In the genomic region with DNA sequence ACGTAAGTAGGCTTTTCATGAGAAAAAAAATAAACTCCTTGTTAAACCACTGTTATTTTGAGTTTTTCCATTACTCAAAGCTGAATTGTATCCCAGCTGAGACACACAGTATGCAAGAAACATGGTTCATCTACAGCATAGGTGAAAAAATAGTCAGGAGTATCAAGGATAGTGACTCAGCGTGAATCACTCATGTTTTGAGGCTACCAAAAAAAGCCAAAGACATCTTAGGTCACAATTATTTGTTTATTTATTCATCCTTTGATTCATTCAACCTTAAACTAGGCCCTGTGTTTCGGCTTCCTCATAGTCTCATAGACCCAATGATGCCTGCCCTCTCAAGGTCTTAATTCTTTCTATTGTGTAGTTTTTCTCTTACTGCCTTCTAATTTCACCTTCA, we compare ENCODE assay signal across 18 cellular contexts. TPM values are rescaled to one million over a fixed set of nuclear protein-coding genes. Genes with fewer than 3 reads are reported as not detected.
DNase-seq lines count a peak whose midpoint lies in the region; ATAC-seq, FAIRE-seq and TF ChIP-seq lines count a peak whose summit lies in the region.
"Had no signal": no experiment of that assay in that cellular context is flagged by ENCODE, and none has a peak within 500 bp of the region (broad histone marks: within the 10 kb centered on the region; RNA-seq: fewer than 3 reads in every experiment).

No MANE protein-coding gene starts in this region.

- no peak overlapping the region for H2AFZ ChIP-seq in K562 (ENCODE audit: low read depth, low read length)

- H3K4me2 ChIP-seq in K562 (ENCODE audit: insufficient read depth, low read length) = no peak overlapping the region

- H3K36me3 ChIP-seq in K562 (ENCODE audit: control insufficient read depth, insufficient read depth, low read length) = no peaks in the 10 kb centered on the region
- H3K36me3 ChIP-seq: colonic mucosa, gastrocnemius medialis had no signal

- H3K4me3 ChIP-seq in K562 = no peak overlapping the region
- H3K4me3 ChIP-seq: colonic mucosa, gastrocnemius medialis, GM12878 had no signal

- in situ Hi-C loops in K562 (cut with MboI) = no loop called here

- POLR2A ChIA-PET in K562 (lab: Yijun Ruan, JAX) = interaction anchor here (0.7 kb wide), 1 partner anchor 143 kb away, joined by 3 read pairs; no protein-coding TSS in a partner anchor

- no peaks in the 10 kb centered on the region for H3K27me3 ChIP-seq in K562 (ENCODE audit: control insufficient read depth in 2 of 2, insufficient read depth in 2 of 2, low read length in 2 of 2)
- H3K27me3 ChIP-seq: colonic mucosa, gastrocnemius medialis had no signal

- no peaks in the 10 kb centered on the region for H3K9me1 ChIP-seq in K562 (ENCODE audit: control insufficient read depth, insufficient read depth, low read length)

- H3K27ac ChIP-seq in K562 (ENCODE audit: extremely low read depth, low read depth, low read length) = no peak overlapping the region
- H3K27ac ChIP-seq: colonic mucosa, gastrocnemius medialis had no signal

- DNase-seq in Daoy (ENCODE audit: low read depth) (peak; percentile 74), HS-5 (ENCODE audit: low read depth) (peak; percentile 32), K562 (ENCODE audit: extremely low read depth in 1 of 4, low spot score in 3 of 4) (no peak), non-pigmented ciliary epithelial cell (ENCODE audit: low read depth) (peak; percentile 63), NCI-H510A treated with DMSO at 0.1 percent for 48 hours (lab: John Stamatoyannopoulos, UW) (no peak), NOMO-1 treated with dmso at 0.1 percent for 144 hours (lab: John Stamatoyannopoulos, UW; ENCODE audit: unreplicated experiment) (no peak), NOMO-1 (lab: John Stamatoyannopoulos, UW; ENCODE audit: unreplicated experiment in 2 of 2) (no peak)
- DNase-seq: activated effector memory CD4-positive, alpha-beta T cell treated with anti-CD3 and anti-CD28 coated beads, Interleukin-2, amount 50 U/mL, for 16 hours; colonic mucosa; DMS153; gastrocnemius medialis; H7; natural killer cell; NCI-H69; SIG-M5 had no signal

- TF ChIP-seq POLR2A in K562 (conservative IDR thresholded peaks at IDR 0.05) = no peak

- no peaks in the 10 kb centered on the region for H3K4me1 ChIP-seq in K562 (replicated peaks in 1 of 2; ENCODE audit: control insufficient read depth in 2 of 2, insufficient read depth in 2 of 2, low read length in 2 of 2)
- H3K4me1 ChIP-seq: colonic mucosa, gastrocnemius medialis had no signal

- WGBS in K562 (ENCODE audit: insufficient coverage, low coverage, missing lambda C conversion rate) = 0% methylated on average over 3 of the region's 3 CpGs

- no peaks in the 10 kb centered on the region for H3K79me2 ChIP-seq in K562 (ENCODE audit: control insufficient read depth, insufficient read depth, low read length)

- ATAC-seq in K562 = no peak
- ATAC-seq: gastrocnemius medialis, GM12878, natural killer cell, sciatic nerve, WTC11 had no signal

- BruUV-seq in K562 (replicated peaks; lab: Mats Ljungman, UMichigan) = no TSS peak

- no peak overlapping the region for H3K9ac ChIP-seq in K562 (ENCODE audit: insufficient read depth in 1 of 2, low read depth in 2 of 2, low read length in 2 of 2)

- TF ChIP-seq CTCF in K562 (IDR thresholded peaks at IDR 0.05 in 2 of 3, conservative IDR thresholded peaks at IDR 0.05 in 1 of 3; ENCODE audit: insufficient read depth in 2 of 3, low read depth in 1 of 3, low read length in 3 of 3) = no peak

- no peak for TF ChIP-seq RAD21 in K562 (CRISPR knock-in tag; conservative IDR thresholded peaks at IDR 0.05 in 1 of 2, IDR thresholded peaks at IDR 0.05 in 1 of 2)

- no peak for FAIRE-seq in K562 (lab: Jason Lieb, UNC)
- FAIRE-seq: GM12878 had no signal

- intact Hi-C loops in K562 (cut with micrococcal nuclease) = no loop called here

- H3K9me3 ChIP-seq in K562 (replicated peaks; ENCODE audit: control insufficient read depth, insufficient read depth, low read depth, low read length) = no peaks in the 10 kb centered on the region
- H3K9me3 ChIP-seq: colonic mucosa, gastrocnemius medialis had no signal

- H4K20me1 ChIP-seq in K562 (replicated peaks; ENCODE audit: control insufficient read depth, insufficient read depth, low read length) = no peaks in the 10 kb centered on the region

- TF ChIP-seq EP300 in K562 (IDR thresholded peaks at IDR 0.05; ENCODE audit: low read length) = no peak

- CTCF ChIA-PET in K562 (lab: Yijun Ruan, JAX; ENCODE audit: low intra/inter-chr PET ratio) = interaction anchor here (0.5 kb wide), 1 partner anchor 11 kb away, joined by 3 read pairs; no protein-coding TSS in a partner anchor

TF ChIP-seq in K562, 482 proteins besides CTCF, POLR2A, EP300 and RAD21:
- TF ChIP-seq FOSL1 (tag; conservative IDR thresholded peaks at IDR 0.05) (peak; percentile 49), NFE2 (IDR thresholded peaks at IDR 0.05; ENCODE audit: low read depth) (peak; percentile 34; the same call in 1 of the 2 replicates), BRCA1 (IDR thresholded peaks at IDR 0.05) (no peak), BRCA1 (CRISPR knock-in tag; IDR thresholded peaks at IDR 0.05) (no peak)

RNA-seq across cellular contexts. Expression of a gene that starts 32.9 kb away (rescaled TPM):
- total RNA-seq in Daoy (2014; rRNA removed; shearing (Covaris generic)) = 18.6 and 22.0 TPM in 2 replicates
- 17.6 and 36.6 TPM in 2 replicates for total RNA-seq in K562 (2011; cell fraction: chromatin; rRNA removed; ENCODE audit: low replicate concordance)
- total RNA-seq in K562 (2011; cell fraction: nucleolus; rRNA removed) = 6.5 and 9.5 TPM in 2 replicates
- total RNA-seq in K562 (2011; cell fraction: nucleoplasm; rRNA removed) = 21.1 and 37.1 TPM in 2 replicates
- 14.7 and 16.9 TPM in 2 replicates for total RNA-seq in K562 (2014; rRNA removed)
- total RNA-seq in K562 (2014; rRNA removed; fragmentation: Illumina TruSeq; extraction: Trizol) = 25.1 and 29.3 TPM in 2 replicates
- 20.1 and 21.7 TPM in 2 replicates for total RNA-seq in K562 (2015; rRNA removed; fragmentation: Illumina TruSeq; extraction: Trizol)
- 21.8 and 23.7 TPM in 2 replicates for total RNA-seq in K562 (2021)
- 14.3 and 19.0 TPM in 2 replicates for polyA plus RNA-seq in K562 (2011; rRNA removed)
- 5.3 and 10.3 TPM in 2 replicates for polyA plus RNA-seq in K562 (2011; cell fraction: cytosol; rRNA removed)
- polyA plus RNA-seq in K562 (2011; cell fraction: nucleus; rRNA removed) = 13.9 and 16.4 TPM in 2 replicates
- polyA plus RNA-seq in K562 (2012) = 13.6 and 15.0 TPM in 2 replicates
- 17.7 and 21.0 TPM in 2 replicates for polyA plus RNA-seq in K562 (2014; fragmentation: Illumina TruSeq; extraction: Trizol)
- 10 to 100 TPM; 14.9 to 17.1 TPM for polyA plus RNA-seq in K562 (2014; fragmentation: Nextera tagmentation; extraction: Ambion mirVana)
- polyA plus RNA-seq in K562 (2014; rRNA removed) = 14.4 and 14.7 TPM in 2 replicates
- polyA minus RNA-seq in K562 (2011; rRNA and poly(A)+ RNA removed) = 28.1 and 32.4 TPM in 2 replicates
- 13.3 and 16.6 TPM in 2 replicates for polyA minus RNA-seq in K562 (2011; cell fraction: cytosol; rRNA and poly(A)+ RNA removed)
- 16.2 and 28.8 TPM in 2 replicates for polyA minus RNA-seq in K562 (2011; cell fraction: nucleus; rRNA and poly(A)+ RNA removed)

RNA-seq across cellular contexts. Expression of a gene that starts 51.8 kb away (rescaled TPM):
- total RNA-seq in Daoy (2014; rRNA removed; shearing (Covaris generic)) = 0.17 and 0.24 TPM in 2 replicates
- 0.11 TPM in 1 of 2 replicates, not detected in the other for total RNA-seq in K562 (2011; cell fraction: chromatin; rRNA removed; ENCODE audit: low replicate concordance)
- 0.17 TPM in 1 of 2 replicates, not detected in the other for total RNA-seq in K562 (2011; cell fraction: nucleolus; rRNA removed)
- not detected in 2 replicates for total RNA-seq in K562 (2011; cell fraction: nucleoplasm; rRNA removed)
- total RNA-seq in K562 (2014; rRNA removed) (0.04 TPM in 1 of 2 replicates, not detected in the other), K562 (2014; rRNA removed; fragmentation: Illumina TruSeq; extraction: Trizol) (0.04 TPM in 1 of 2 replicates, not detected in the other), K562 (2015; rRNA removed; fragmentation: Illumina TruSeq; extraction: Trizol) (0.04 TPM in 1 of 2 replicates, not detected in the other), K562 (2021) (0.07 TPM in 1 of 2 replicates, not detected in the other)
- polyA plus RNA-seq in K562 (2011; rRNA removed) (0.03 TPM in 1 of 2 replicates, not detected in the other), K562 (2014; fragmentation: Illumina TruSeq; extraction: Trizol) (not detected in 2 replicates), K562 (2014; fragmentation: Nextera tagmentation; extraction: Ambion mirVana) (not detected), K562 (2014; rRNA removed) (0.12 TPM in 1 of 2 replicates, not detected in the other)
- not detected in 2 replicates for polyA plus RNA-seq in K562 (2011; cell fraction: cytosol; rRNA removed)
- polyA plus RNA-seq in K562 (2011; cell fraction: nucleus; rRNA removed) = 0.03 and 0.06 TPM in 2 replicates
- 0.01 TPM in 1 of 2 replicates, not detected in the other for polyA plus RNA-seq in K562 (2012)
- polyA minus RNA-seq in K562 (2011; rRNA and poly(A)+ RNA removed) = 0.04 and 0.15 TPM in 2 replicates
- 0.46 TPM in 1 of 2 replicates, not detected in the other for polyA minus RNA-seq in K562 (2011; cell fraction: cytosol; rRNA and poly(A)+ RNA removed)
- polyA minus RNA-seq in K562 (2011; cell fraction: nucleus; rRNA and poly(A)+ RNA removed) = under 0.01 and 0.22 TPM in 2 replicates

Comparison
In these comparisons a context has a peak if more than half of its experiments do, and no peak if none do; other contexts are left out.
1. DNase-seq: peak in Daoy (single experiment), HS-5 (single experiment) and non-pigmented ciliary epithelial cell (single experiment); none in K562 (0 of 4), NCI-H510A treated with DMSO at 0.1 percent for 48 hours (single experiment), NOMO-1 treated with dmso at 0.1 percent for 144 hours (single experiment) and NOMO-1 (0 of 2).